Comparison of ENCODE assay signal across 11 cellular contexts in the genomic region with DNA sequence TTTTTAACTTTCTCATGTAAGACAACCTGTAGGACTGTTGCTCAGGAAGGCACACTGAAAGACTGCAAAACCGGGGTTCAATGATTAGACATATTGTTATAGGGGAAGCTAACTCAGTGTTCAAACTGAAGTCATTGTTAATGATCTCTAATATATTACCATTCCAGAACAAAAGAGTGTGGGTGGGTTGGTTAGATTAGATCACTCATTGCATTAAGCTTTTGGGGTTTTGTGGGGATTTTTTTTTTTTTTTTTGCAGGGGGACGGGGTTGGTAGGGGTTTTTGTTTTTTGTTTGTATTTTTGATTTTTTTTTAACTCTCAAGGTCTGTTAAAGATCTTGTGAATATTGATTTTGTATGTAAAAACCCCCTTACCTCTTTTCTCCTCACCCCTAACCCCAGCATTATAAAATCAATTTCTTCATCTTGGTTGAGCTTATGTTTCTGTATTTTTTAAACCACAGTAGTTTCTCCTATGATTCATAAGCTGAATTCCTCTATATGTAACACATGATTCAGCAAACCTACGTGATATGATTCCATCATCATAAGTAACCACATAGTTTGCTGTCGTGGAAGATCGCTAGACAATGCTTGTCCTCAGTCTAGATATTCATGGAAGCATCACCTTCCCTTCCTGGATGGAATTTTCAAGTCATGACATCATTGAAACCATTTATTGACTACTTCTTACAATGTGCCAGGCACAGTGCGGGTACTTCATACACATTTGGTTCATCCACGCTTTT.
A peak's percentile ranks its signal among the peaks of the same experiment; 100 is the strongest.
DNase-seq lines count a peak whose midpoint lies in the region; ATAC-seq and TF ChIP-seq lines count a peak whose summit lies in the region.
"Had no signal": no experiment of that assay in that cellular context is flagged by ENCODE, and none has a peak within 500 bp of the region (broad histone marks: within the 10 kb centered on the region; RNA-seq: fewer than 3 reads in every experiment).

No MANE protein-coding gene starts in this region.

- H3K9me3 Mint-ChIP-seq in activated T-cell treated with anti-CD3 and anti-CD28 coated beads, Interleukin-2, amount 50 U/mL, for 4 hours, result no peaks in the 10 kb centered on the region
- H3K9me3 Mint-ChIP-seq in stimulated activated memory B cell treated with anti-CD40 and anti-IgM and Interleukin-4, amounts not matched to agents 10 μg/mL and 1 μg/mL and 100 μg/mL, for 72 hours, result no peaks in the 10 kb centered on the region

- H3K4me1 Mint-ChIP-seq in activated T-cell treated with anti-CD3 and anti-CD28 coated beads, Interleukin-2, amount 50 U/mL, for 4 hours (ENCODE audit: low read depth), result peaks cover 16% of the 10 kb centered on the region
- peaks cover 6% of the 10 kb centered on the region for H3K4me1 Mint-ChIP-seq in stimulated activated memory B cell treated with anti-CD40 and anti-IgM and Interleukin-4, amounts not matched to agents 10 μg/mL and 1 μg/mL and 100 μg/mL, for 72 hours

- no peak for DNase-seq in activated T-cell treated with anti-CD3 and anti-CD28 coated beads, Interleukin-2, amount 50 U/mL, for 4 hours
- no peak for DNase-seq in activated T-cell treated with anti-CD3 and anti-CD28 coated beads, Interleukin-2, amount 50 U/mL, for 1 hour
- DNase-seq in astrocyte of the spinal cord (ENCODE audit: low read depth, low spot score) (peak; percentile 88), NCI-H510A (lab: John Stamatoyannopoulos, UW) (no peak), NCI-H2171 treated with DMSO at 0.1 percent for 48 hours (lab: John Stamatoyannopoulos, UW) (no peak)
- DNase-seq in stimulated activated CD4-positive, alpha-beta T cell treated with anti-CD3 and anti-CD28 coated beads, Interleukin-2, amount 100 ng/mL, for 24 hours, result no peak
- DNase-seq: activated effector memory CD4-positive, alpha-beta T cell treated with anti-CD3 and anti-CD28 coated beads, Interleukin-2, amount 50 U/mL, for 16 hours; Kasumi-1 had no signal

- no peak overlapping the region for H3K27ac Mint-ChIP-seq in stimulated activated memory B cell treated with anti-CD40 and anti-IgM and Interleukin-4, amounts not matched to agents 10 μg/mL and 1 μg/mL and 100 μg/mL, for 72 hours
- H3K27ac Mint-ChIP-seq: progenitor cell of endocrine pancreas had no signal

- no peak overlapping the region for H3K4me3 Mint-ChIP-seq in activated T-cell treated with anti-CD3 and anti-CD28 coated beads, Interleukin-2, amount 50 U/mL, for 4 hours
- no peak overlapping the region for H3K4me3 Mint-ChIP-seq in stimulated activated memory B cell treated with anti-CD40 and anti-IgM and Interleukin-4, amounts not matched to agents 10 μg/mL and 1 μg/mL and 100 μg/mL, for 72 hours

- peaks cover 8% of the 10 kb centered on the region for H3K27me3 Mint-ChIP-seq in activated T-cell treated with anti-CD3 and anti-CD28 coated beads, Interleukin-2, amount 50 U/mL, for 4 hours (ENCODE audit: low read depth)
- peaks cover 9% of the 10 kb centered on the region for H3K27me3 Mint-ChIP-seq in stimulated activated memory B cell treated with anti-CD40 and anti-IgM and Interleukin-4, amounts not matched to agents 10 μg/mL and 1 μg/mL and 100 μg/mL, for 72 hours
- H3K27me3 Mint-ChIP-seq: progenitor cell of endocrine pancreas had no signal

- no peak overlapping the region for H3K4me3 ChIP-seq in astrocyte of the spinal cord (ENCODE audit: low read depth, low read length)

- in situ Hi-C loops in astrocyte of the spinal cord (cut with HindIII; ENCODE audit: low sequenced_read_pairs), result no loop called here

- H3K36me3 Mint-ChIP-seq in activated T-cell treated with anti-CD3 and anti-CD28 coated beads, Interleukin-2, amount 50 U/mL, for 4 hours (ENCODE audit: insufficient read depth), result no peaks in the 10 kb centered on the region
- H3K36me3 Mint-ChIP-seq in stimulated activated memory B cell treated with anti-CD40 and anti-IgM and Interleukin-4, amounts not matched to agents 10 μg/mL and 1 μg/mL and 100 μg/mL, for 72 hours, result no peaks in the 10 kb centered on the region

- no peak for TF ChIP-seq CTCF in astrocyte of the spinal cord (IDR thresholded peaks at IDR 0.05; ENCODE audit: low read depth, low read length)

- ATAC-seq in activated T-cell treated with anti-CD3 and anti-CD28 coated beads, Interleukin-2, amount 50 U/mL, for 4 hours, result peak; percentile 84 to 88
- ATAC-seq in HG03342 (IDR thresholded peaks at IDR 0.05; ENCODE audit: unreplicated experiment), result peak; percentile 53
- peak; percentile 32 for ATAC-seq in stimulated activated memory B cell treated with anti-CD40 and anti-IgM and Interleukin-4, amounts not matched to agents 10 μg/mL and 1 μg/mL and 100 μg/mL, for 72 hours

Comparison
In these comparisons a context has a peak if more than half of its experiments do, and no peak if none do; other contexts are left out.
1. ATAC-seq: peak in every context shown above with its lines; median percentile 86 in activated T-cell treated with anti-CD3 and anti-CD28 coated beads, Interleukin-2, amount 50 U/mL, for 4 hours; 53 in HG03342; 32 in stimulated activated memory B cell treated with anti-CD40 and anti-IgM and Interleukin-4, amounts not matched to agents 10 μg/mL and 1 μg/mL and 100 μg/mL, for 72 hours.